In genomic region chr9:104394901-104395300, GRCh38 we compare ENCODE assay signal across 7 cellular contexts.
DNase-seq lines count a peak whose midpoint lies in the region; ATAC-seq, FAIRE-seq and TF ChIP-seq lines count a peak whose summit lies in the region.
"Not testable (repeated sequence)": the region's sequence is repeated elsewhere in the genome, so short reads cannot be mapped to it uniquely, and the experiment has no call there.

No MANE protein-coding gene starts in this region.

- H3K79me1 ChIP-seq in H9 (ENCODE audit: insufficient read depth, low read depth, low read length, poor library complexity, severe bottlenecking): not testable (repeated sequence)

- not testable (repeated sequence) for H3K9ac ChIP-seq in H9 (ENCODE audit: extremely low read depth, insufficient read length, low read length); HepG2 (ENCODE audit: insufficient read depth, low read depth, low read length)

- H3K27ac Mint-ChIP-seq in H9; activated CD8-positive, alpha-beta T cell treated with anti-CD3 and anti-CD28 coated beads for 36 hours: not testable (repeated sequence)

- not testable (repeated sequence) for H4K20me1 ChIP-seq in H9 (ENCODE audit: control insufficient read depth, insufficient read depth, insufficient read length); HepG2 (ENCODE audit: insufficient read depth, low read length)

- H3K23ac ChIP-seq in H9 (ENCODE audit: insufficient read length, low read depth, low read length): not testable (repeated sequence)

- H3K27me3 ChIP-seq in H9 (ENCODE audit: insufficient read depth, low read length); SJCRH30; HepG2 (ENCODE audit: control insufficient read depth in 1 of 2, insufficient read depth in 2 of 2, low read length in 2 of 2): not testable (repeated sequence)

- H2BK15ac ChIP-seq in H9 (ENCODE audit: low read depth, low read length): not testable (repeated sequence)

- not testable (repeated sequence) for H2AK5ac ChIP-seq in H9 (ENCODE audit: insufficient read length, low read length)

- WGBS in H9 (ENCODE audit: extremely low coverage, insufficient read length, low lambda C conversion rate): no CpG with 5 or more reads among the region's 10 CpGs
- 0% methylated on average over 10 of the region's 10 CpGs for WGBS in HepG2 (ENCODE audit: low lambda C conversion rate)

- not testable (repeated sequence) for H3K56ac ChIP-seq in H9 (ENCODE audit: insufficient read length, low read depth, low read length)

- not testable (repeated sequence) for ATAC-seq in activated CD8-positive, alpha-beta T cell treated with anti-CD3 and anti-CD28 coated beads for 36 hours; HepG2

- TF ChIP-seq CTCF in H9 (conservative IDR thresholded peaks at IDR 0.05) (peak; percentile 69), NB4 (IDR thresholded peaks at IDR 0.05; ENCODE audit: low read depth, low read length) (peak; percentile 16), HepG2 (CRISPR knock-in tag; IDR thresholded peaks at IDR 0.05) (peak; percentile 48)
- not testable (repeated sequence) for TF ChIP-seq CTCF in activated CD8-positive, alpha-beta T cell treated with anti-CD3 and anti-CD28 coated beads for 36 hours (IDR thresholded peaks at IDR 0.05); epithelial cell of esophagus (IDR thresholded peaks at IDR 0.05; ENCODE audit: insufficient read depth, low read depth, low read length, missing control alignments)

- TF ChIP-seq EP300 in HepG2 (IDR thresholded peaks at IDR 0.05; ENCODE audit: low read depth in 2 of 2, low read length in 2 of 2); HepG2 (CRISPR knock-in tag; IDR thresholded peaks at IDR 0.05; ENCODE audit: borderline replicate concordance): not testable (repeated sequence)

- POLR2A ChIA-PET in activated CD8-positive, alpha-beta T cell treated with anti-CD3 and anti-CD28 coated beads for 36 hours (lab: Charles Lee); HepG2 (lab: Yijun Ruan, JAX): not testable (repeated sequence)

- H3K36me3 ChIP-seq in SJCRH30; HepG2 (replicated peaks in 1 of 2; ENCODE audit: control insufficient read depth in 1 of 2, insufficient read depth in 2 of 2, low read length in 2 of 2): not testable (repeated sequence)

- H4K5ac ChIP-seq in H9 (ENCODE audit: insufficient read length, low read depth, low read length): not testable (repeated sequence)

- CTCF ChIA-PET in activated CD8-positive, alpha-beta T cell treated with anti-CD3 and anti-CD28 coated beads for 36 hours (lab: Charles Lee); HepG2 (lab: Yijun Ruan, JAX; ENCODE audit: low intra/inter-chr PET ratio, low total read pairs): not testable (repeated sequence)

- not testable (repeated sequence) for H4K91ac ChIP-seq in H9 (ENCODE audit: insufficient read length, low read depth, low read length)

- H2BK20ac ChIP-seq in H9 (ENCODE audit: low read depth, low read length, poor library complexity, severe bottlenecking): not testable (repeated sequence)

- H2BK120ac ChIP-seq in H9 (ENCODE audit: low read depth, low read length, poor library complexity, severe bottlenecking): not testable (repeated sequence)

- H2AFZ ChIP-seq in H9 (ENCODE audit: low read length); HepG2 (ENCODE audit: low read length): not testable (repeated sequence)

- H3K79me2 ChIP-seq in H9 (ENCODE audit: insufficient read depth, low read length); HepG2 (ENCODE audit: insufficient read depth, low read length): not testable (repeated sequence)

- H3K14ac ChIP-seq in H9 (ENCODE audit: insufficient read depth, low read length): not testable (repeated sequence)

- in situ Hi-C loops in HepG2 (cut with HindIII; ENCODE audit: extremely low pct_ligation_motif_present, low pct_unique_long_range_greater_than_20kb): not testable (repeated sequence)

- H3K23me2 ChIP-seq in H9 (ENCODE audit: insufficient read length, low read depth, low read length, poor library complexity, severe bottlenecking): not testable (repeated sequence)

- H3K36me3 Mint-ChIP-seq in H9 (ENCODE audit: insufficient read depth in 1 of 3, low read depth in 3 of 3); activated CD8-positive, alpha-beta T cell treated with anti-CD3 and anti-CD28 coated beads for 36 hours (ENCODE audit: low read depth): not testable (repeated sequence)

- FAIRE-seq in HepG2 (lab: Jason Lieb, UNC): not testable (repeated sequence)

- DNase-seq in EL: peak; percentile 36
- DNase-seq in H9: peak; percentile 34
- peak; percentile 48 for DNase-seq in NB4 (ENCODE audit: low read depth)
- DNase-seq in SJCRH30: peak; percentile 54 to 65
- DNase-seq in activated CD8-positive, alpha-beta T cell treated with anti-CD3 and anti-CD28 coated beads for 36 hours: peak; percentile 10
- peak; percentile 15 for DNase-seq in epithelial cell of esophagus (ENCODE audit: low read depth)
- DNase-seq in HepG2 (ENCODE audit: low spot score): peak; percentile 13

- not testable (repeated sequence) for H4K8ac ChIP-seq in H9 (replicated peaks; ENCODE audit: insufficient read length, low read depth, low read length)

- H3K4me3 ChIP-seq in NB4 (ENCODE audit: low read depth, low read length); SJCRH30; epithelial cell of esophagus (ENCODE audit: low read length); HepG2 (replicated peaks in 1 of 3; ENCODE audit: insufficient read depth in 1 of 3, low read depth in 2 of 3, low read length in 3 of 3): not testable (repeated sequence)

- not testable (repeated sequence) for H3K18ac ChIP-seq in H9 (ENCODE audit: insufficient read length, low read depth, low read length)

- H3K4me3 Mint-ChIP-seq in H9; activated CD8-positive, alpha-beta T cell treated with anti-CD3 and anti-CD28 coated beads for 36 hours: not testable (repeated sequence)

- TF ChIP-seq RAD21 in HepG2 (CRISPR knock-in tag; IDR thresholded peaks at IDR 0.05): not testable (repeated sequence)

- not testable (repeated sequence) for H3K9me3 ChIP-seq in H9 (ENCODE audit: control insufficient read depth, low read depth, low read length); SJCRH30 (replicated peaks); HepG2 (ENCODE audit: low read length)

- BruUV-seq in HepG2 (replicated peaks; lab: Mats Ljungman, UMichigan): not testable (repeated sequence)

- TF ChIP-seq POLR2A in NB4 (IDR thresholded peaks at IDR 0.05; ENCODE audit: extremely low read depth, insufficient read length); HepG2 (IDR thresholded peaks at IDR 0.05; ENCODE audit: insufficient read depth in 1 of 2, low read depth in 2 of 2, low read length in 2 of 2): not testable (repeated sequence)

- not testable (repeated sequence) for H3K4me2 ChIP-seq in H9 (ENCODE audit: insufficient read depth, insufficient read length, low read length); HepG2 (ENCODE audit: low read depth, low read length)

- H3K4me1 ChIP-seq in H9 (ENCODE audit: insufficient read depth, low read length); SJCRH30; HepG2 (ENCODE audit: insufficient read depth, low read length): not testable (repeated sequence)

- H3K4me1 Mint-ChIP-seq in H9; activated CD8-positive, alpha-beta T cell treated with anti-CD3 and anti-CD28 coated beads for 36 hours (ENCODE audit: low read depth): not testable (repeated sequence)

- not testable (repeated sequence) for H3K9me3 Mint-ChIP-seq in H9; activated CD8-positive, alpha-beta T cell treated with anti-CD3 and anti-CD28 coated beads for 36 hours

- intact Hi-C loops in activated CD8-positive, alpha-beta T cell treated with anti-CD3 and anti-CD28 coated beads for 36 hours (cut with micrococcal nuclease): not testable (repeated sequence)
- intact Hi-C loops in HepG2 (cut with micrococcal nuclease; ENCODE audit: unreplicated experiment): loop anchor here (2.0 kb wide), 2 partner anchors 218 to 348 kb away; no protein-coding TSS in a partner anchor

- H3K4ac ChIP-seq in H9 (ENCODE audit: low read depth, low read length): not testable (repeated sequence)

- not testable (repeated sequence) for H3K27me3 Mint-ChIP-seq in H9 (ENCODE audit: low read depth); activated CD8-positive, alpha-beta T cell treated with anti-CD3 and anti-CD28 coated beads for 36 hours

- not testable (repeated sequence) for H3T11ph ChIP-seq in H9 (ENCODE audit: low read length)

- not testable (repeated sequence) for H2BK5ac ChIP-seq in H9 (ENCODE audit: insufficient read length, low read length)

- H3K27ac ChIP-seq in H9 (ENCODE audit: insufficient read length, low read depth, low read length); SJCRH30; HepG2 (ENCODE audit: extremely low read length, insufficient read depth, low read length): not testable (repeated sequence)

- H2BK12ac ChIP-seq in H9 (ENCODE audit: insufficient read length, low read depth, low read length): not testable (repeated sequence)

TF ChIP-seq in HepG2, 621 proteins besides CTCF, POLR2A, EP300 and RAD21:
- TF ChIP-seq STAG1 (CRISPR knock-in tag; IDR thresholded peaks at IDR 0.05): peak; percentile 39
